In the genomic region with DNA sequence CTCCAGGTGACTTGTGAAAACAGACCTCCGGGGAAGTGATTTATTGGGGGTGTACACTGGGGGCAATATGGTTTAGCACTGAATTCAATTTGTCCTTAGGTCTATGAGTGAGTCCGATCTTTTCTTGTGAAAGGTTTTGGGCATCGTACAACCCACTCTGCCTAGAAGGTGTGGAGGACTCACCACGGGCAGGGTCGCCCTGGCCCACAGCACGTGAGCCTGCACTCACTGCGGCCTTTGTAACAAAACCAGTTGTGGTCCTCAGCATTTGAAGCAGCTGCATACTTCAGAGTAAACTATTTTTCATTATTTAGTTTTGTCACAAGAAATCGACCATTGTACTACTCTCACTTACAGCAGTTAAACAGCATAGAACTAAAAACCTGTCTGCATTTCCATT, we compare ENCODE assay signal across 32 cellular contexts.
DNase-seq lines count a peak whose midpoint lies in the region; ATAC-seq, FAIRE-seq and TF ChIP-seq lines count a peak whose summit lies in the region.
"Had no signal": no experiment of that assay in that cellular context is flagged by ENCODE, and none has a peak within 500 bp of the region (broad histone marks: within the 10 kb centered on the region; RNA-seq: fewer than 3 reads in every experiment).

No MANE protein-coding gene starts in this region.

- H3K27me3 Mint-ChIP-seq in MCF 10A (ENCODE audit: insufficient read depth, unreplicated experiment), result no peaks in the 10 kb centered on the region
- H3K27me3 Mint-ChIP-seq: type B pancreatic cell had no signal

- no peak for ATAC-seq in stimulated activated effector memory CD8-positive, alpha-beta T cell treated with anti-CD3 and anti-CD28 coated beads, Interleukin-12 subunit alpha, Interleukin-12 subunit beta, amount 100 ng/mL, for 72 hours
- ATAC-seq in GM19324 (IDR thresholded peaks at IDR 0.05; ENCODE audit: low FRiP score, unreplicated experiment), result no peak
- no peak for ATAC-seq in GM19467 (IDR thresholded peaks at IDR 0.05; ENCODE audit: unreplicated experiment)
- ATAC-seq: effector memory CD8-positive, alpha-beta T cell; left lung; PC-3 had no signal

- H3K4me3 ChIP-seq in breast epithelium, result no peak overlapping the region
- H3K4me3 ChIP-seq in WERI-Rb-1 (ENCODE audit: low read depth, low read length), result no peak overlapping the region
- no peak overlapping the region for H3K4me3 ChIP-seq in kidney (ENCODE audit: low read length in 2 of 2)
- H3K4me3 ChIP-seq: BLaER1 treated with 17β-estradiol and CSF1 and Interleukin-3, amounts not matched to agents 10 nM and 100 nM; colonic mucosa; left lung; sigmoid colon had no signal

- intact Hi-C loops in MCF 10A (cut with micrococcal nuclease) (no loop called here), breast epithelium (cut with DNase I; ENCODE audit: low total_unique reads) (no loop called here), kidney (cut with DNase I) (no loop called here)

- CTCF ChIA-PET in MCF 10A (lab: Yijun Ruan, JAX), result interaction anchor here (3.4 kb wide), 1 partner anchor 242 kb away, joined by 12 read pairs; no protein-coding TSS in a partner anchor

- H3K9me3 Mint-ChIP-seq in MCF 10A (ENCODE audit: unreplicated experiment), result no peaks in the 10 kb centered on the region
- H3K9me3 Mint-ChIP-seq in stimulated activated effector memory CD8-positive, alpha-beta T cell treated with anti-CD3 and anti-CD28 coated beads, Interleukin-12 subunit alpha, Interleukin-12 subunit beta, amount 100 ng/mL, for 72 hours, result no peaks in the 10 kb centered on the region
- H3K9me3 Mint-ChIP-seq: effector memory CD8-positive, alpha-beta T cell; type B pancreatic cell had no signal

- no peak overlapping the region for H3K27ac ChIP-seq in breast epithelium
- peak overlapping the region; percentile 33; the same call in 1 of the 2 replicates for H3K27ac ChIP-seq in WERI-Rb-1
- H3K27ac ChIP-seq in kidney (ENCODE audit: low read depth in 2 of 2, low read length in 2 of 2), result no peak overlapping the region
- H3K27ac ChIP-seq: colonic mucosa, left lung had no signal

- no peak overlapping the region for H3K27ac Mint-ChIP-seq in MCF 10A (ENCODE audit: low read depth, unreplicated experiment)
- H3K27ac Mint-ChIP-seq in stimulated activated effector memory CD8-positive, alpha-beta T cell treated with anti-CD3 and anti-CD28 coated beads, Interleukin-12 subunit alpha, Interleukin-12 subunit beta, amount 100 ng/mL, for 72 hours, result peak overlapping the region; percentile 3
- H3K27ac Mint-ChIP-seq: effector memory CD8-positive, alpha-beta T cell; type B pancreatic cell had no signal

- no peak overlapping the region for H3K4me3 Mint-ChIP-seq in MCF 10A (ENCODE audit: unreplicated experiment)
- no peak overlapping the region for H3K4me3 Mint-ChIP-seq in stimulated activated effector memory CD8-positive, alpha-beta T cell treated with anti-CD3 and anti-CD28 coated beads, Interleukin-12 subunit alpha, Interleukin-12 subunit beta, amount 100 ng/mL, for 72 hours
- H3K4me3 Mint-ChIP-seq: effector memory CD8-positive, alpha-beta T cell; type B pancreatic cell had no signal

- H3K36me3 Mint-ChIP-seq in MCF 10A (ENCODE audit: insufficient read depth, unreplicated experiment), result peaks cover 22% of the 10 kb centered on the region
- peaks cover 53% of the 10 kb centered on the region for H3K36me3 Mint-ChIP-seq in stimulated activated effector memory CD8-positive, alpha-beta T cell treated with anti-CD3 and anti-CD28 coated beads, Interleukin-12 subunit alpha, Interleukin-12 subunit beta, amount 100 ng/mL, for 72 hours

- no peak overlapping the region for H3K9ac ChIP-seq in kidney (ENCODE audit: low read length in 2 of 2)

- DNase-seq in MCF 10A (ENCODE audit: unreplicated experiment), result no peak
- DNase-seq in breast epithelium (ENCODE audit: low spot score in 2 of 2), result no peak
- no peak for DNase-seq in WERI-Rb-1
- peak; percentile 16 for DNase-seq in kidney
- DNase-seq in stimulated activated effector memory CD8-positive, alpha-beta T cell treated with anti-CD3 and anti-CD28 coated beads, Interleukin-12 subunit alpha, Interleukin-12 subunit beta, amount 100 ng/mL, for 72 hours (ENCODE audit: low spot score in 2 of 2), result no peak
- DNase-seq in OCI-M1 (lab: John Stamatoyannopoulos, UW), result no peak
- DNase-seq: activated CD4-positive, alpha-beta T cell treated with anti-CD3 and anti-CD28 coated beads for 4 hours; activated naive CD4-positive, alpha-beta T cell treated with Interleukin-2 at 50 U/mL for 16 hours; activated T-cell treated with anti-CD3 and anti-CD28 coated beads, Interleukin-2, amount 50 U/mL, for 48 hours; anterior cingulate cortex; colonic mucosa; COR-L47; DMS53; effector memory CD8-positive, alpha-beta T cell; erythroblast; HCEC 1CT; left lung; mesendoderm; NCI-H1417 treated with DMSO at 0.1 percent for 48 hours; NCI-H2029 treated with DMSO at 0.1 percent for 48 hours; NCI-H526; NK-92 treated with Interleukin-12 subunit alpha and Interleukin-12 subunit beta, amount 100 ng/mL, for 24 hours; PC-3; sigmoid colon; stimulated activated CD4-positive, alpha-beta T cell treated with anti-CD3 and anti-CD28 coated beads, Interleukin-12 subunit alpha, Interleukin-12 subunit beta, amount 100 ng/mL, for 4 hours; stimulated activated CD4-positive, alpha-beta T cell treated with anti-CD3 and anti-CD28 coated beads, Interleukin-4, amount 100 ng/mL, for 1 hour; T-helper 9 cell had no signal

- H3K4me1 ChIP-seq in breast epithelium (no peaks in the 10 kb centered on the region), kidney (ENCODE audit: control insufficient read depth in 1 of 2, insufficient read depth in 1 of 2, low read depth in 1 of 2, low read length in 2 of 2) (peaks cover 3 to 5% of the 10 kb centered on the region in 2 donors)

- H3K9me3 ChIP-seq in breast epithelium (no peaks in the 10 kb centered on the region), WERI-Rb-1 (ENCODE audit: severe bottlenecking) (no peaks in the 10 kb centered on the region), kidney (ENCODE audit: control insufficient read depth in 1 of 2, low read length in 2 of 2) (no peaks in the 10 kb centered on the region)
- H3K9me3 ChIP-seq: BLaER1 treated with 17β-estradiol and CSF1 and Interleukin-3, amounts not matched to agents 10 nM and 100 nM; colonic mucosa; left lung; sigmoid colon had no signal

- no peak for TF ChIP-seq CTCF in MCF 10A (IDR thresholded peaks at IDR 0.05; ENCODE audit: unreplicated experiment)
- no peak for TF ChIP-seq CTCF in breast epithelium (IDR thresholded peaks at IDR 0.05)
- no peak for TF ChIP-seq CTCF in WERI-Rb-1 (IDR thresholded peaks at IDR 0.05; ENCODE audit: low read depth, low read length)
- TF ChIP-seq CTCF in kidney (IDR thresholded peaks at IDR 0.05; ENCODE audit: borderline replicate concordance, extremely low read depth, insufficient read depth), result no peak

- no peak for FAIRE-seq in kidney (lab: Jason Lieb, UNC)
- FAIRE-seq: GM12892 had no signal

- POLR2A ChIA-PET in MCF 10A (lab: Yijun Ruan, JAX), result no interaction called here

- TSS peak; percentile 32 for BruUV-seq in MCF 10A (replicated peaks; lab: Mats Ljungman, UMichigan)

- H3K36me3 ChIP-seq in breast epithelium, result no peaks in the 10 kb centered on the region
- peaks cover 20% of the 10 kb centered on the region for H3K36me3 ChIP-seq in WERI-Rb-1
- H3K36me3 ChIP-seq in kidney (ENCODE audit: control insufficient read depth in 1 of 2, insufficient read depth in 2 of 2, low read length in 2 of 2), result peaks cover 12 to 26% of the 10 kb centered on the region in 2 donors

- H3K27me3 ChIP-seq in breast epithelium, result no peaks in the 10 kb centered on the region
- no peaks in the 10 kb centered on the region for H3K27me3 ChIP-seq in WERI-Rb-1 (ENCODE audit: insufficient read depth, low read depth, severe bottlenecking)
- H3K27me3 ChIP-seq: BLaER1 treated with 17β-estradiol and CSF1 and Interleukin-3, amounts not matched to agents 10 nM and 100 nM; colonic mucosa; left lung; sigmoid colon had no signal

- peaks cover 7% of the 10 kb centered on the region for H3K4me1 Mint-ChIP-seq in MCF 10A (ENCODE audit: insufficient read depth, unreplicated experiment)
- peaks cover 28% of the 10 kb centered on the region for H3K4me1 Mint-ChIP-seq in stimulated activated effector memory CD8-positive, alpha-beta T cell treated with anti-CD3 and anti-CD28 coated beads, Interleukin-12 subunit alpha, Interleukin-12 subunit beta, amount 100 ng/mL, for 72 hours

- TF ChIP-seq POLR2A in breast epithelium (IDR thresholded peaks at IDR 0.05), result no peak
